ENCODE assay signal across 19 cellular contexts in the genomic region with DNA sequence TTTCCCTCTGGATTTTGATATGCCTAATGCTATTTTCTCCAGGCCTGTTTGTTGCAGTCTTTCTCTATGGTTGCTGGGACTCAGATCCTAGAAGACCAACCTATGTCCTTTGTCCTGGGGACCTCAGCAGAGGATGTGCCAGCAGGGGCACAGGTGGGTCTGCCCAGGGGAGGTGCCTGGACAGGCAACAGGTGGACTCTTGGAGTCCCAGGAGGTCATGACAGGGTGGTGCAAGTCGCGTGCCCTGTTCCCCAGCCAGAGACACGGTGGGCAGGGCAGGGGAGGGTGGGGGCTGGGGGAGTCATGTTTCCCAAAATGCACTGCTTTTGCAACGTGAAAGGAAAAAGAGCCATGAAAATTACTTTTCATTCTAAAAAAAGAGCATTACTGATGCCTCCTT. TPM values are rescaled to one million over a fixed set of nuclear protein-coding genes. Genes with fewer than 3 reads are reported as not detected.
DNase-seq lines count a peak whose midpoint lies in the region; ATAC-seq and TF ChIP-seq lines count a peak whose summit lies in the region.
"Had no signal": no experiment of that assay in that cellular context is flagged by ENCODE, and none has a peak within 500 bp of the region (broad histone marks: within the 10 kb centered on the region; RNA-seq: fewer than 3 reads in every experiment).

No MANE protein-coding gene starts in this region.

- TF ChIP-seq POLR2A in upper lobe of left lung (IDR thresholded peaks at IDR 0.05): no peak

- no peaks in the 10 kb centered on the region for H3K36me3 ChIP-seq in ascending aorta
- no peaks in the 10 kb centered on the region for H3K36me3 ChIP-seq in upper lobe of left lung

- H3K27me3 ChIP-seq in ascending aorta: no peaks in the 10 kb centered on the region
- no peaks in the 10 kb centered on the region for H3K27me3 ChIP-seq in upper lobe of left lung

- H3K4me1 ChIP-seq in ascending aorta (peaks cover 3 to 26% of the 10 kb centered on the region in 2 donors), upper lobe of left lung (peaks cover 6 to 15% (median 9%) of the 10 kb centered on the region in 4 donors)

- H3K27ac ChIP-seq in ascending aorta: peak overlapping the region; percentile 73 to 85
- no peak overlapping the region for H3K27ac ChIP-seq in upper lobe of left lung

- TF ChIP-seq EP300 in upper lobe of left lung (IDR thresholded peaks at IDR 0.05): no peak

- intact Hi-C loops in ascending aorta (cut with DNase I): no loop called here

- no peaks in the 10 kb centered on the region for H3K9me3 ChIP-seq in ascending aorta
- no peaks in the 10 kb centered on the region for H3K9me3 ChIP-seq in upper lobe of left lung

- TF ChIP-seq CTCF in ascending aorta (IDR thresholded peaks at IDR 0.05): no peak
- no peak for TF ChIP-seq CTCF in upper lobe of left lung (IDR thresholded peaks at IDR 0.05)

- H3K4me3 ChIP-seq in ascending aorta (no peak overlapping the region), upper lobe of left lung (no peak overlapping the region)
- H3K4me3 ChIP-seq: GM23338 had no signal

- DNase-seq in activated effector memory CD4-positive, alpha-beta T cell treated with anti-CD3 and anti-CD28 coated beads, Interleukin-2, amount 50 U/mL, for 16 hours: peak; percentile 47
- DNase-seq in activated effector memory CD4-positive, alpha-beta T cell treated with Interleukin-2 at 50 U/mL for 16 hours: no peak
- no peak for DNase-seq in ascending aorta (ENCODE audit: low spot score in 2 of 2)
- DNase-seq in mesenteric fat pad (ENCODE audit: low spot score): peak; percentile 73
- DNase-seq in ureter (ENCODE audit: low spot score): peak; percentile 35
- no peak for DNase-seq in hypothalamus (lab: John Stamatoyannopoulos, UW)
- no peak for DNase-seq in upper lobe of left lung
- DNase-seq: CD4-positive, alpha-beta T cell; GF-D8; HCEC 1CT; KBM-7; NCI-H1105; NCI-H1694; NCI-H2081 treated with DMSO at 0.1 percent for 48 hours had no signal

- 60 to 65% methylated on average over 4 of the region's 4 CpGs for WGBS in upper lobe of left lung, 2 donors

- ATAC-seq in upper lobe of left lung (ENCODE audit: low FRiP score in 2 of 2): no peak
- ATAC-seq: GM23338, Panc1 had no signal

RNA-seq across cellular contexts. Expression of gene PLLP, which starts 26.3 kb away (rescaled TPM):
- total RNA-seq in ascending aorta (0.21 TPM), mesenteric fat pad (1.8 TPM), ureter (34.3 TPM), upper lobe of left lung (100 to 1,000 TPM in 4 of 6 donors, 10 to 100 TPM in 2; 38.8 to 184 (median 114) TPM)
- total RNA-seq: A172, B cell had no signal

RNA-seq across cellular contexts. Expression of gene CCL22, which starts 47.8 kb away (rescaled TPM):
- total RNA-seq in ascending aorta (not detected), mesenteric fat pad (not detected), ureter (not detected), upper lobe of left lung (1 to 10 TPM in 1 of 6 donors, under 1 TPM in 3, not detected in 2; 0.39 to 4.7 (median 0.71) TPM)
- total RNA-seq: A172; CD4-positive, alpha-beta T cell; GM23338; NCI-H460 had no signal

Comparison
In these comparisons a context has a peak if more than half of its experiments do, and no peak if none do; other contexts are left out.
1. DNase-seq: peak in activated effector memory CD4-positive, alpha-beta T cell treated with anti-CD3 and anti-CD28 coated beads, Interleukin-2, amount 50 U/mL, for 16 hours (single experiment), mesenteric fat pad (single experiment) and ureter (single experiment); none in activated effector memory CD4-positive, alpha-beta T cell treated with Interleukin-2 at 50 U/mL for 16 hours (single experiment), ascending aorta (0 of 2), hypothalamus (0 of 51) and upper lobe of left lung (0 of 2).
2. H3K27ac ChIP-seq: peak in ascending aorta (2 of 2); none in upper lobe of left lung (0 of 4).
3. RNA of gene PLLP, which starts 26.3 kb away (total RNA-seq): 38.8 to 184 TPM in upper lobe of left lung and 34.3 TPM in ureter (single experiment); 1.8 TPM in mesenteric fat pad (single experiment) and 0.21 TPM in ascending aorta (single experiment); every median in the first group is over 10 times any median in the second.